In the genomic region with DNA sequence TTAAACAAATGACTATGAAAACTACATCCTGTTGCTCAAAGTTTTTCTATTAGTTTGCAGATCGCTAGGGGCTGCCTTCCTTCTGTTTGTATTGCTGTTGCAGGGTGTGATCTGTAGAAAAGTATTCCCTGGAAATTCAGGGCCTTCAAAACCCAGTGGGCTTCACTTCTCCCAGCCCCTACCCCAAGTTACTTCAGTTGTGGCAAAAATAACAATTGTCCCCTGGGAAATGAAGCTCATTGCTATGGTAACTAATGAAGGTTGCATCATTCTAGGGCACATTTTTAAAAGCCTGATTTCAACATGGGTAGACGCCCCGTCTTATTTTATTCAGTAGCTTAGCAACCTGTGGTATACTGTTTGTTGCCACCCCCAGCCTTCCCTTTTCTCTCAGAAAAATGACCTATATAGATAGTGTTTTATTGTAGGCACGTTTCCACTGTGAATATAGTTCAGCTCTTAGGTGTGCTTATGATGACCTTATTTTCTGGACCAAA, we compare ENCODE assay signal across 8 cellular contexts.
A peak's percentile ranks its signal among the peaks of the same experiment; 100 is the strongest.
DNase-seq lines count a peak whose midpoint lies in the region; ATAC-seq, FAIRE-seq and TF ChIP-seq lines count a peak whose summit lies in the region.

No MANE protein-coding gene starts in this region.

- intact Hi-C loops in Right ventricle myocardium superior (cut with DNase I) (no loop called here), cardiac septum (cut with DNase I) (no loop called here), natural killer cell (cut with micrococcal nuclease) (loop anchor here (1.0 to 2.0 kb wide), 2 partner anchors 60 to 192 kb away; a partner anchor contains a TSS), uterus (cut with DNase I; ENCODE audit: low total_unique reads) (no loop called here)

- no peaks in the 10 kb centered on the region for H3K36me3 Mint-ChIP-seq in natural killer cell

- no peak overlapping the region for H3K4me3 ChIP-seq in uterus

- no peaks in the 10 kb centered on the region for H3K27me3 ChIP-seq in uterus

- H3K4me3 Mint-ChIP-seq in natural killer cell: peak overlapping the region; percentile 61

- peak overlapping the region; percentile 96 for H3K27ac Mint-ChIP-seq in natural killer cell

- H3K9me3 Mint-ChIP-seq in natural killer cell: no peaks in the 10 kb centered on the region

- H3K27ac ChIP-seq in uterus: no peak overlapping the region

- peaks cover 40 to 48% of the 10 kb centered on the region in 2 donors for H3K4me1 Mint-ChIP-seq in natural killer cell

- TF ChIP-seq CTCF in natural killer cell (IDR thresholded peaks at IDR 0.05) (no peak), uterus (IDR thresholded peaks at IDR 0.05) (no peak)

- no peaks in the 10 kb centered on the region for H3K27me3 Mint-ChIP-seq in natural killer cell (ENCODE audit: low read depth in 2 of 2)

- FAIRE-seq in RCC 7860 (lab: Jason Lieb, UNC): no peak

- no peaks in the 10 kb centered on the region for H3K9me3 ChIP-seq in uterus

- ATAC-seq in Right ventricle myocardium superior (ENCODE audit: poor library complexity) (peak; percentile 78), natural killer cell (peak; percentile 81 to 91 (median 84)), GM21367 (IDR thresholded peaks at IDR 0.05; ENCODE audit: unreplicated experiment) (no peak), HG03097 (IDR thresholded peaks at IDR 0.05; ENCODE audit: low FRiP score, unreplicated experiment) (no peak)

- DNase-seq in Right ventricle myocardium superior (no peak), cardiac septum (ENCODE audit: low spot score) (no peak), RCC 7860 (ENCODE audit: low spot score) (peak; percentile 41), dermis microvascular lymphatic vessel endothelial cell (ENCODE audit: low read depth in 2 of 2) (peak; percentile 50 to 52), natural killer cell (peak; percentile 40), uterus (no peak)

- TF ChIP-seq POLR2A in uterus (IDR thresholded peaks at IDR 0.05): no peak

- peaks cover 0 to 12% of the 10 kb centered on the region in 2 donors for H3K4me1 ChIP-seq in uterus

- no peaks in the 10 kb centered on the region for H3K36me3 ChIP-seq in uterus

Comparison
In these comparisons a context has a peak if more than half of its experiments do, and no peak if none do; other contexts are left out.
1. ATAC-seq: peak in Right ventricle myocardium superior (single experiment) and natural killer cell (3 of 3); none in GM21367 (single experiment) and HG03097 (single experiment).
2. DNase-seq: peak in RCC 7860 (single experiment), dermis microvascular lymphatic vessel endothelial cell (2 of 2) and natural killer cell (single experiment); none in Right ventricle myocardium superior (single experiment), cardiac septum (single experiment) and uterus (0 of 2).